ENCODE assay signal across 16 cellular contexts in genomic region chr11:109241988-109242387, GRCh38.
"Had no signal": no experiment of that assay in that cellular context is flagged by ENCODE, and none has a peak within 500 bp of the region (broad histone marks: within the 10 kb centered on the region; RNA-seq: fewer than 3 reads in every experiment).

No MANE protein-coding gene starts in this region.

- H3K27ac ChIP-seq: coronary artery, testis, VCaP had no signal

- H3K36me3 Mint-ChIP-seq: memory B cell, T-cell had no signal

- H3K4me3 ChIP-seq: coronary artery, testis had no signal

- H3K27ac Mint-ChIP-seq: activated CD8-positive, alpha-beta T cell treated with anti-CD3 and anti-CD28 coated beads for 36 hours; memory B cell; nephron; stimulated activated naive CD8-positive, alpha-beta T cell treated with anti-CD3 and anti-CD28 coated beads, Interleukin-15, Interleukin-2, amounts not matched to agents 100 ng/mL and 50 ng/mL, for 24 hours; T-cell had no signal

- ATAC-seq: activated CD8-positive, alpha-beta T cell treated with anti-CD3 and anti-CD28 coated beads for 36 hours; T-cell had no signal

- H3K27me3 ChIP-seq: testis had no signal

- DNase-seq: activated CD4-positive, alpha-beta T cell treated with anti-CD3 and anti-CD28 coated beads for 4 hours; activated CD8-positive, alpha-beta memory T cell treated with anti-CD3 and anti-CD28 coated beads, Interleukin-2, amount 50 U/mL, for 48 hours; activated CD8-positive, alpha-beta T cell treated with anti-CD3 and anti-CD28 coated beads for 36 hours; activated naive CD4-positive, alpha-beta T cell; central memory CD4-positive, alpha-beta T cell; effector CD4-positive, alpha-beta T cell; glutamatergic neuron; stimulated activated CD4-positive, alpha-beta T cell treated with anti-CD3 and anti-CD28 coated beads, Interleukin-4, amount 100 ng/mL, for 1 hour; stimulated activated CD8-positive, alpha-beta memory T cell treated with anti-CD3 and anti-CD28 coated beads, Interleukin-4, amount 100 ng/mL, for 48 hours; T-cell; testis had no signal

- H3K27me3 Mint-ChIP-seq: stimulated activated naive CD8-positive, alpha-beta T cell treated with anti-CD3 and anti-CD28 coated beads, Interleukin-15, Interleukin-2, amounts not matched to agents 100 ng/mL and 50 ng/mL, for 24 hours had no signal

- H3K4me1 ChIP-seq: testis had no signal

- H3K9me3 Mint-ChIP-seq: activated CD8-positive, alpha-beta T cell treated with anti-CD3 and anti-CD28 coated beads for 36 hours; nephron had no signal

- H3K4me3 Mint-ChIP-seq: activated CD8-positive, alpha-beta T cell treated with anti-CD3 and anti-CD28 coated beads for 36 hours; memory B cell; nephron; stimulated activated naive CD8-positive, alpha-beta T cell treated with anti-CD3 and anti-CD28 coated beads, Interleukin-15, Interleukin-2, amounts not matched to agents 100 ng/mL and 50 ng/mL, for 24 hours; T-cell had no signal

- H3K4me1 Mint-ChIP-seq: memory B cell, T-cell had no signal

- H3K9me3 ChIP-seq: testis had no signal
